ENCODE assay signal across 25 cellular contexts in genomic region chr14:76271371-76271770, GRCh38.
"Had no signal": no experiment of that assay in that cellular context is flagged by ENCODE, and none has a peak within 500 bp of the region (broad histone marks: within the 10 kb centered on the region; RNA-seq: fewer than 3 reads in every experiment).

No MANE protein-coding gene starts in this region.

- H3K4me1 ChIP-seq: lower lobe of right lung, parathyroid adenoma, testis had no signal

- H3K36me3 ChIP-seq: esophagus squamous epithelium, left ventricle myocardium inferior, lower lobe of right lung, neutrophil, spleen, tibial artery had no signal

- H3K4me3 ChIP-seq: esophagus squamous epithelium, left ventricle myocardium inferior, lower lobe of right lung, skin epidermis, spleen, testis, tibial artery had no signal

- H3K27ac ChIP-seq: esophagus squamous epithelium, left ventricle myocardium inferior, lower lobe of right lung, neutrophil, parathyroid adenoma, skin epidermis, spleen, testis, tibial artery had no signal

- ATAC-seq: left colon; lower lobe of right lung; natural killer cell treated with Interleukin-12 subunit alpha and Interleukin-12 subunit beta and Interleukin-15 and Interleukin-18, amount 100 ng/mL, for 72 hours; right cardiac atrium; stimulated activated memory B cell treated with anti-CD40 and anti-IgM and Interleukin-4, amounts not matched to agents 10 μg/mL and 1 μg/mL and 100 μg/mL, for 72 hours; stimulated activated naive CD8-positive, alpha-beta T cell treated with anti-CD3 and anti-CD28 coated beads, Interleukin-15, Interleukin-2, amounts not matched to agents 100 U/mL and 50 U/mL, for 24 hours had no signal

- DNase-seq: effector memory CD4-positive, alpha-beta T cell; erythroblast; esophagus squamous epithelium; foreskin melanocyte; glutamatergic neuron; hypothalamus; immature natural killer cell; islet precursor cell; kidney glomerular epithelial cell; left colon; left ventricle myocardium inferior; lower lobe of right lung; naive B cell; right cardiac atrium; spleen; stimulated activated CD4-positive, alpha-beta T cell treated with anti-CD3 and anti-CD28 coated beads, Interleukin-4, amount 100 ng/mL, for 4 hours; stimulated activated naive CD8-positive, alpha-beta T cell treated with anti-CD3 and anti-CD28 coated beads, Interleukin-15, Interleukin-2, amounts not matched to agents 100 U/mL and 50 U/mL, for 24 hours; substantia nigra; testis had no signal

- H3K9me3 ChIP-seq: esophagus squamous epithelium, left ventricle myocardium inferior, lower lobe of right lung, neutrophil, spleen, testis, tibial artery had no signal

- H3K27me3 ChIP-seq: esophagus squamous epithelium, testis, tibial artery had no signal
